ENCODE assay signal across 11 cellular contexts in genomic region chr9:136311433-136312375, GRCh38. TPM values are rescaled to one million over a fixed set of nuclear protein-coding genes. Genes with fewer than 3 reads are reported as not detected.
DNase-seq lines count a peak whose midpoint lies in the region; TF ChIP-seq lines count a peak whose summit lies in the region.
"Had no signal": no experiment of that assay in that cellular context is flagged by ENCODE, and none has a peak within 500 bp of the region (broad histone marks: within the 10 kb centered on the region; RNA-seq: fewer than 3 reads in every experiment).

No MANE protein-coding gene starts in this region.

- DNase-seq in COR-L47 (lab: John Stamatoyannopoulos, UW) (peak; percentile 85), HT-29 (ENCODE audit: low spot score) (peak; percentile 82), NCI-H748 treated with DMSO at 0.1 percent for 48 hours (lab: John Stamatoyannopoulos, UW) (peak; percentile 69), epithelial cell of esophagus (ENCODE audit: low read depth) (peak; percentile 39), smooth muscle cell (lab: John Stamatoyannopoulos, UW; ENCODE audit: unreplicated experiment) (no peak), KG1 (lab: John Stamatoyannopoulos, UW) (no peak), islet precursor cell (no peak), foreskin melanocyte (no peak)
- DNase-seq: T1000 had no signal

- H3K9me3 ChIP-seq in smooth muscle cell (replicated peaks; ENCODE audit: low read depth), result no peaks in the 10 kb centered on the region

- no peaks in the 10 kb centered on the region for H3K36me3 ChIP-seq in smooth muscle cell (ENCODE audit: low read depth)

- no peak overlapping the region for H3K4me2 ChIP-seq in smooth muscle cell

- H3K27ac ChIP-seq in smooth muscle cell (ENCODE audit: low read depth), result no peak overlapping the region
- H3K27ac ChIP-seq: parathyroid adenoma had no signal

- no peaks in the 10 kb centered on the region for H3F3A ChIP-seq in smooth muscle cell (ENCODE audit: low read depth)

- no peaks in the 10 kb centered on the region for H3K79me2 ChIP-seq in smooth muscle cell (ENCODE audit: low read depth)
- H3K79me2 ChIP-seq: parathyroid adenoma had no signal

- no peaks in the 10 kb centered on the region for H3K27me3 ChIP-seq in smooth muscle cell (ENCODE audit: low read depth)

- TF ChIP-seq CTCF in epithelial cell of esophagus (IDR thresholded peaks at IDR 0.05; ENCODE audit: insufficient read depth, low read depth, low read length, missing control alignments), result no peak
- TF ChIP-seq CTCF in smooth muscle cell (IDR thresholded peaks at IDR 0.05; ENCODE audit: borderline replicate concordance, insufficient read depth, poor library complexity, severe bottlenecking), result no peak

- no peaks in the 10 kb centered on the region for H4K20me1 ChIP-seq in smooth muscle cell (ENCODE audit: low read depth)

- WGBS in smooth muscle cell (ENCODE audit: low lambda C conversion rate), result 80% methylated on average over 23 of the region's 27 CpGs

- H3K4me3 ChIP-seq in epithelial cell of esophagus (ENCODE audit: low read length) (no peak overlapping the region), smooth muscle cell (no peak overlapping the region)

- H3K9ac ChIP-seq in smooth muscle cell (ENCODE audit: low read depth), result no peak overlapping the region
- H3K9ac ChIP-seq: parathyroid adenoma had no signal

- H3K4me1 ChIP-seq in smooth muscle cell (ENCODE audit: low read depth), result no peaks in the 10 kb centered on the region
- H3K4me1 ChIP-seq: parathyroid adenoma had no signal

- no peak overlapping the region for H2AFZ ChIP-seq in smooth muscle cell (ENCODE audit: low read depth)
- H2AFZ ChIP-seq: parathyroid adenoma had no signal

RNA-seq across cellular contexts. Expression of gene CCDC187, which starts 7.8 kb away (rescaled TPM):
- total RNA-seq in HT-29 (2014; rRNA removed; shearing (Covaris generic)), result 2.5 TPM in 2 replicates
- not detected in 2 replicates for total RNA-seq in smooth muscle cell
- polyA plus RNA-seq in smooth muscle cell, result 0.10 TPM in 1 of 2 replicates, not detected in the other
- total RNA-seq: activated T-cell treated with anti-CD3 and anti-CD28 coated beads, Interleukin-2, amount 50 U/mL, for 72 hours had no signal

RNA-seq across cellular contexts. Expression of gene GPSM1, which starts 15.6 kb away (rescaled TPM):
- total RNA-seq in HT-29 (2014; rRNA removed; shearing (Covaris generic)), result 1.4 TPM in 2 replicates
- total RNA-seq in smooth muscle cell, result 17.1 and 21.1 TPM in 2 replicates
- 42.8 and 45.9 TPM in 2 replicates for polyA plus RNA-seq in smooth muscle cell

RNA-seq across cellular contexts. Expression of gene DNLZ, which starts 51.8 kb away (rescaled TPM):
- total RNA-seq in HT-29 (2014; rRNA removed; shearing (Covaris generic)), result 78.9 and 82.3 TPM in 2 replicates
- 9.5 and 19.0 TPM in 2 replicates for total RNA-seq in smooth muscle cell
- polyA plus RNA-seq in smooth muscle cell, result 31.5 and 41.5 TPM in 2 replicates

Comparison
In these comparisons a context has a peak if more than half of its experiments do, and no peak if none do; other contexts are left out.
1. DNase-seq: peak in COR-L47 (single experiment), HT-29 (single experiment), NCI-H748 treated with DMSO at 0.1 percent for 48 hours (single experiment) and epithelial cell of esophagus (single experiment); none in smooth muscle cell (single experiment), KG1 (single experiment), islet precursor cell (single experiment) and foreskin melanocyte (single experiment).